In the genomic region with DNA sequence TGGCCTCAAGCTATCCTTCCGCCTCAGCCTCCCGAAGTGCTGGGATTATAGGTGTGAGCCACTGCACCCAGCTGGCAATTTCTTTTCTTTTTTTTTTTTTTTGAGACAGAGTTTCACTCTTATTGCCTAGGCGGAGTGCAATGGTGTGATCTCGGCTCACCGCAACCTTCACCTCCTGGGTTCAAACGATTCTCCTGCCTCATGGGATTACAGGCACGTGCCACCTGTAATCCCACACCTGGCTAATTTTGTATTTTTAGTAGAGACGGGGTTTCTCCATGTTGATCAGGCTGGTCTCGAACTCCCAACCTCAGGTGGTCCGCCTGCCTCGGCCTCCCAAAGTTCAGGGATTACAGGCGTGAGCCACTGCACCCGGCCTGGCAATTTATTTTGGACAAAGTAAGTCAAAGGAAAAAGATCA, we compare ENCODE assay signal across 9 cellular contexts. TPM values are rescaled to one million over a fixed set of nuclear protein-coding genes. Genes with fewer than 3 reads are reported as not detected.
A peak's percentile ranks its signal among the peaks of the same experiment; 100 is the strongest.
DNase-seq lines count a peak whose midpoint lies in the region; ATAC-seq and TF ChIP-seq lines count a peak whose summit lies in the region.
"Not testable (repeated sequence)": the region's sequence is repeated elsewhere in the genome, so short reads cannot be mapped to it uniquely, and the experiment has no call there.
"Had no signal": no experiment of that assay in that cellular context is flagged by ENCODE, and none has a peak within 500 bp of the region (broad histone marks: within the 10 kb centered on the region; RNA-seq: fewer than 3 reads in every experiment).

No MANE protein-coding gene starts in this region.

- H3K9ac ChIP-seq in NT2/D1 (ENCODE audit: insufficient read length, low read depth): peak overlapping the region; percentile 4

- peak overlapping the region; percentile 79 for H3K4me3 ChIP-seq in GM06990 (replicated peaks; ENCODE audit: low read depth, low read length)
- not testable (repeated sequence) for H3K4me3 ChIP-seq in NT2/D1 (ENCODE audit: insufficient read length, low read depth)
- H3K4me3 ChIP-seq in ascending aorta: peak overlapping the region in 1 of 2 donors; percentile 17
- peak overlapping the region in 1 of 2 donors; percentile 27 for H3K4me3 ChIP-seq in esophagus (ENCODE audit: low read depth in 1 of 2, low read length in 2 of 2)
- H3K4me3 ChIP-seq in psoas muscle: peak overlapping the region; percentile 86
- peak overlapping the region; percentile 5 for H3K4me3 ChIP-seq in thoracic aorta

- not testable (repeated sequence) for DNase-seq in GM06990 (ENCODE audit: extremely low read depth, insufficient read length); NT2/D1 (ENCODE audit: low read depth, low spot score); ascending aorta (ENCODE audit: low spot score in 2 of 2); memory B cell (ENCODE audit: low spot score in 2 of 2); psoas muscle; thoracic aorta (ENCODE audit: low spot score)
- peak; percentile 36 for DNase-seq in activated CD4-positive, alpha-beta memory T cell treated with anti-CD3 and anti-CD28 coated beads, Interleukin-2, amount 10 ng/mL, durations not matched to agents 7 days and 5 days

- peak overlapping the region; percentile 55 to 90 for H3K27ac ChIP-seq in ascending aorta
- peak overlapping the region; percentile 92 to 95 for H3K27ac ChIP-seq in esophagus (ENCODE audit: low read depth in 2 of 2, low read length in 1 of 2)
- peak overlapping the region; percentile 94 for H3K27ac ChIP-seq in psoas muscle
- H3K27ac ChIP-seq in thoracic aorta: peak overlapping the region in 1 of 2 donors; percentile 18

- H3K4me1 ChIP-seq in NT2/D1 (ENCODE audit: insufficient read depth, insufficient read length): peaks cover 26% of the 10 kb centered on the region
- peaks cover 2 to 41% of the 10 kb centered on the region in 2 donors for H3K4me1 ChIP-seq in ascending aorta
- peaks cover 3 to 23% of the 10 kb centered on the region in 2 donors for H3K4me1 ChIP-seq in esophagus (ENCODE audit: control insufficient read depth in 2 of 2, insufficient read depth in 2 of 2, low read length in 1 of 2)
- H3K4me1 ChIP-seq in psoas muscle: peaks cover 81% of the 10 kb centered on the region
- peaks cover 42 to 61% of the 10 kb centered on the region in 2 donors for H3K4me1 ChIP-seq in thoracic aorta (ENCODE audit: control insufficient read depth in 1 of 2, low read depth in 2 of 2)

- H3K36me3 Mint-ChIP-seq in activated CD4-positive, alpha-beta memory T cell treated with anti-CD3 and anti-CD28 coated beads, Interleukin-2, amount 10 ng/mL, durations not matched to agents 7 days and 5 days (ENCODE audit: low read depth): peaks cover 64% of the 10 kb centered on the region
- H3K36me3 Mint-ChIP-seq in memory B cell: not testable (repeated sequence)

- not testable (repeated sequence) for TF ChIP-seq CTCF in GM06990 (IDR thresholded peaks at IDR 0.05; ENCODE audit: insufficient read depth, low read length, poor library complexity, severe bottlenecking); ascending aorta (IDR thresholded peaks at IDR 0.05); psoas muscle (IDR thresholded peaks at IDR 0.05); thoracic aorta (IDR thresholded peaks at IDR 0.05)

- not testable (repeated sequence) for H3K9me3 ChIP-seq in NT2/D1 (ENCODE audit: insufficient read depth, low read length); ascending aorta; esophagus (ENCODE audit: control insufficient read depth in 2 of 2, insufficient read depth in 1 of 2, low read depth in 1 of 2, low read length in 1 of 2); psoas muscle; thoracic aorta

- peak overlapping the region; percentile 96 for H3K4me3 Mint-ChIP-seq in activated CD4-positive, alpha-beta memory T cell treated with anti-CD3 and anti-CD28 coated beads, Interleukin-2, amount 10 ng/mL, durations not matched to agents 7 days and 5 days
- peak overlapping the region; percentile 72 for H3K4me3 Mint-ChIP-seq in memory B cell

- CTCF ChIA-PET in activated CD4-positive, alpha-beta memory T cell treated with anti-CD3 and anti-CD28 coated beads, Interleukin-2, amount 10 ng/mL, durations not matched to agents 7 days and 5 days (lab: Charles Lee): interaction anchor here (0.9 to 4.4 kb wide), 7 partner anchors 12 to 164 kb away, joined by 3 to 32 read pairs (median 5); partner anchors contain the start of gene EXOC7

- peaks cover 59% of the 10 kb centered on the region for H3K4me1 Mint-ChIP-seq in activated CD4-positive, alpha-beta memory T cell treated with anti-CD3 and anti-CD28 coated beads, Interleukin-2, amount 10 ng/mL, durations not matched to agents 7 days and 5 days
- H3K4me1 Mint-ChIP-seq in memory B cell: peaks cover 45% of the 10 kb centered on the region

- not testable (repeated sequence) for H3K27me3 Mint-ChIP-seq in activated CD4-positive, alpha-beta memory T cell treated with anti-CD3 and anti-CD28 coated beads, Interleukin-2, amount 10 ng/mL, durations not matched to agents 7 days and 5 days; memory B cell

- H3K27ac Mint-ChIP-seq in activated CD4-positive, alpha-beta memory T cell treated with anti-CD3 and anti-CD28 coated beads, Interleukin-2, amount 10 ng/mL, durations not matched to agents 7 days and 5 days: peak overlapping the region; percentile 98
- peak overlapping the region; percentile 90 for H3K27ac Mint-ChIP-seq in memory B cell

- not testable (repeated sequence) for ATAC-seq in memory B cell (ENCODE audit: low read depth); psoas muscle; thoracic aorta (ENCODE audit: insufficient number of reproducible peaks, low FRiP score, low read depth)

- intact Hi-C loops in ascending aorta (cut with DNase I): loop anchor here (10.0 kb wide), 2 partner anchors 293 to 1233 kb away; partner anchors contain the start of genes ACOX1 and TEN1
- intact Hi-C loops in psoas muscle (cut with DNase I): not testable (repeated sequence)

- not testable (repeated sequence) for H3K9me3 Mint-ChIP-seq in activated CD4-positive, alpha-beta memory T cell treated with anti-CD3 and anti-CD28 coated beads, Interleukin-2, amount 10 ng/mL, durations not matched to agents 7 days and 5 days; memory B cell

- not testable (repeated sequence) for H3K36me3 ChIP-seq in GM06990 (ENCODE audit: control insufficient read depth, insufficient read depth, low read length); esophagus (ENCODE audit: control insufficient read depth in 2 of 2, insufficient read depth in 2 of 2, low read length in 1 of 2); thoracic aorta
- H3K36me3 ChIP-seq in NT2/D1 (ENCODE audit: insufficient read depth, insufficient read length, low read length) (peaks cover 14% of the 10 kb centered on the region), ascending aorta (peaks cover 8 to 15% of the 10 kb centered on the region in 2 donors), psoas muscle (ENCODE audit: insufficient read depth in 1 of 2, low read depth in 1 of 2) (peaks cover 5 to 11% of the 10 kb centered on the region in 2 donors)

- POLR2A ChIA-PET in activated CD4-positive, alpha-beta memory T cell treated with anti-CD3 and anti-CD28 coated beads, Interleukin-2, amount 10 ng/mL, durations not matched to agents 7 days and 5 days (lab: Charles Lee): interaction anchor here (1.1 to 27.4 kb wide), 17 partner anchors 2 to 482 kb away, joined by 3 to 1335 read pairs (median 11); partner anchors contain the start of genes FOXJ1, RNF157, SRP68 and UBALD2

- not testable (repeated sequence) for H3K27me3 ChIP-seq in GM06990 (replicated peaks; ENCODE audit: control insufficient read depth, insufficient read depth, low read length); NT2/D1 (ENCODE audit: insufficient read depth, insufficient read length); ascending aorta; esophagus (ENCODE audit: control insufficient read depth in 1 of 2, insufficient read depth in 2 of 2, low read length in 2 of 2); psoas muscle (ENCODE audit: insufficient read depth in 3 of 3, low read length in 2 of 3); thoracic aorta (replicated peaks; ENCODE audit: insufficient read depth)

- 62 to 63% methylated on average over 13 of the region's 13 CpGs for WGBS in esophagus, 2 donors
- WGBS in psoas muscle, 3 donors: 65 to 79% (median 67%) methylated on average over 13 of the region's 13 CpGs

RNA-seq across cellular contexts. Expression of gene UBALD2, which starts 2.4 kb away (rescaled TPM):
- total RNA-seq in activated CD4-positive, alpha-beta memory T cell treated with anti-CD3 and anti-CD28 coated beads, Interleukin-2, amount 10 ng/mL, durations not matched to agents 7 days and 5 days: 100 to 1,000 TPM; 524 to 546 TPM
- 15.9 TPM for total RNA-seq in ascending aorta
- 10 to 100 TPM; 35.4 to 49.7 TPM for polyA plus RNA-seq in esophagus
- total RNA-seq in psoas muscle: 100 to 1,000 TPM in 3 of 4 donors, 10 to 100 TPM in 1; 55.2 to 414 (median 183) TPM
- polyA plus RNA-seq in psoas muscle: 100 to 1,000 TPM in 2 of 3 donors, 10 to 100 TPM in 1; 68.2 to 145 (median 120) TPM
- total RNA-seq in thoracic aorta: 10 to 100 TPM in 1 of 2 donors, 1 to 10 TPM in 1; 9.9 to 14.9 TPM

RNA-seq across cellular contexts. Expression of gene RNF157, which starts 27.3 kb away (rescaled TPM):
- 10 to 100 TPM; 79.8 to 83.9 TPM for total RNA-seq in activated CD4-positive, alpha-beta memory T cell treated with anti-CD3 and anti-CD28 coated beads, Interleukin-2, amount 10 ng/mL, durations not matched to agents 7 days and 5 days
- total RNA-seq in ascending aorta: 2.4 TPM
- under 1 TPM; 0.20 to 0.44 TPM for polyA plus RNA-seq in esophagus
- total RNA-seq in psoas muscle: 10 to 100 TPM; 35.0 to 76.5 (median 60.0) TPM
- polyA plus RNA-seq in psoas muscle: 10 to 100 TPM; 14.9 to 90.1 (median 73.9) TPM
- total RNA-seq in thoracic aorta: 1 to 10 TPM in 1 of 2 donors, under 1 TPM in 1; 0.41 to 1.9 TPM
- total RNA-seq: bronchial epithelial cell had no signal

RNA-seq across cellular contexts. Expression of gene QRICH2, which starts 40.5 kb away (rescaled TPM):
- 1 to 10 TPM; 1.4 to 1.9 TPM for total RNA-seq in activated CD4-positive, alpha-beta memory T cell treated with anti-CD3 and anti-CD28 coated beads, Interleukin-2, amount 10 ng/mL, durations not matched to agents 7 days and 5 days
- total RNA-seq in ascending aorta: 10.6 TPM
- 1 to 10 TPM; 2.1 to 5.6 TPM for polyA plus RNA-seq in esophagus
- total RNA-seq in psoas muscle: 1 to 10 TPM in 2 of 4 donors, under 1 TPM in 2; 0.69 to 1.5 (median 0.95) TPM
- polyA plus RNA-seq in psoas muscle: 1 to 10 TPM in 2 of 3 donors, under 1 TPM in 1; 0.94 to 1.2 (median 1.1) TPM
- 1 to 10 TPM; 6.1 to 6.9 TPM for total RNA-seq in thoracic aorta

Comparison
In these comparisons a context has a peak if more than half of its experiments do, and no peak if none do; other contexts are left out.
1. RNA of gene RNF157, which starts 27.3 kb away (total RNA-seq): 79.8 to 83.9 TPM in activated CD4-positive, alpha-beta memory T cell treated with anti-CD3 and anti-CD28 coated beads, Interleukin-2, amount 10 ng/mL, durations not matched to agents 7 days and 5 days and 35.0 to 76.5 TPM in psoas muscle; 2.4 TPM in ascending aorta (single experiment) and 0.41 to 1.9 TPM in thoracic aorta; every median in the first group is over 10 times any median in the second.